ENCODE assay signal across 18 cellular contexts in genomic region chr1:36781098-36781497, GRCh38.
"Had no signal": no experiment of that assay in that cellular context is flagged by ENCODE, and none has a peak within 500 bp of the region (broad histone marks: within the 10 kb centered on the region; RNA-seq: fewer than 3 reads in every experiment).

No MANE protein-coding gene starts in this region.

- H3K4me3 ChIP-seq: breast epithelium, heart right ventricle, left ventricle myocardium inferior, psoas muscle, spleen, tibial nerve had no signal

- H3K27me3 ChIP-seq: tibial nerve had no signal

- DNase-seq: activated CD4-positive, alpha-beta memory T cell treated with anti-CD3 and anti-CD28 coated beads, Interleukin-2, amount 10 ng/mL, durations not matched to agents 7 days and 5 days; activated gamma-delta T cell treated with Interleukin-2 at 50 U/mL for 16 hours; activated naive CD8-positive, alpha-beta T cell treated with anti-CD3 and anti-CD28 coated beads, Interleukin-2, amount 10 ng/mL, durations not matched to agents 7 days and 5 days; activated T-cell treated with anti-CD3 and anti-CD28 coated beads, Interleukin-2, amount 50 U/mL, for 48 hours; aorta; effector CD8-positive, alpha-beta T cell; heart right ventricle; left ventricle myocardium inferior; psoas muscle; spleen; stimulated activated CD4-positive, alpha-beta T cell treated with anti-CD3 and anti-CD28 coated beads, Interleukin-2, amount 100 ng/mL, for 24 hours; stimulated activated naive B cell treated with anti-CD40 and anti-IgM and Interleukin-4, amounts not matched to agents 10 μg/mL and 1 μg/mL and 100 μg/mL, for 72 hours; T-helper 9 cell had no signal

- H3K27ac ChIP-seq: breast epithelium, heart right ventricle, left ventricle myocardium inferior, psoas muscle, spleen, tibial nerve, VCaP had no signal

- ATAC-seq: heart right ventricle; natural killer cell treated with Interleukin-12 subunit alpha and Interleukin-12 subunit beta and Interleukin-15 and Interleukin-18, amount 100 ng/mL, for 72 hours; psoas muscle; sciatic nerve; stimulated activated naive B cell treated with anti-CD40 and anti-IgM and Interleukin-4, amounts not matched to agents 10 μg/mL and 1 μg/mL and 100 μg/mL, for 72 hours had no signal
